1 cellular context compared by ENCODE assay signal in the genomic region with DNA sequence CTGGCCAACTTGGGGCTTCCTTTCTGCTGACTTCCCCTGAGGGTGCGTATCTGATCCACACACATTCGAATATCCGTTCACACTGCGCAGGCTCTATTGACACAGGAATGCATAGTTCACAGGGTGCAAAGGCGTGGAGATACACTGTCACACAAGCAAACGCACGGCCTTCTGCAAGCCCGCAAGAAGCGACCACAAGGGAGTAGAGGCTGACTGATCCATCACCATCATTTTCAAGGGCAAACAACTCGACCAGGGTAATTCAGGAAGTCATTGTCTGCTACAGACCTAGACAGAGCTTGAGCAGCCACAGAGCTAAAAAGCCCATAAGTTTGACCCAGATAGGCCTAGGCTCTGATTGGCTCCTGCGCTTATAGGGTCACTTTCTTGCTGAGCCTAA.
TF ChIP-seq lines count a peak whose summit lies in the region.

No MANE protein-coding gene starts in this region.

TF ChIP-seq in H1, 55 proteins besides CTCF, POLR2A, EP300 and RAD21 (continued from another document):
- TF ChIP-seq, protein P1, sequence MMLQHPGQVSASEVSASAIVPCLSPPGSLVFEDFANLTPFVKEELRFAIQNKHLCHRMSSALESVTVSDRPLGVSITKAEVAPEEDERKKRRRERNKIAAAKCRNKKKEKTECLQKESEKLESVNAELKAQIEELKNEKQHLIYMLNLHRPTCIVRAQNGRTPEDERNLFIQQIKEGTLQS (IDR thresholded peaks at IDR 0.05; ENCODE audit: insufficient read depth, low read depth, low read length), result no peak
- no peak for TF ChIP-seq RFX5 (IDR thresholded peaks at IDR 0.05; ENCODE audit: borderline replicate concordance, low read depth, low read length)
- no peak for TF ChIP-seq SIX5 (IDR thresholded peaks at IDR 0.05; ENCODE audit: low read depth, low read length)
- no peak for TF ChIP-seq MAFK (IDR thresholded peaks at IDR 0.05; ENCODE audit: low read depth, low read length)
- TF ChIP-seq TEAD4 (IDR thresholded peaks at IDR 0.05; ENCODE audit: low read depth, low read length), result no peak
- no peak for TF ChIP-seq E2F6 (IDR thresholded peaks at IDR 0.05)
- TF ChIP-seq KDM4A (IDR thresholded peaks at IDR 0.05; ENCODE audit: low read depth, low read length, severe bottlenecking), result no peak
- no peak for TF ChIP-seq TCF12 (IDR thresholded peaks at IDR 0.05; ENCODE audit: low read depth, low read length)
- TF ChIP-seq BRCA1 (IDR thresholded peaks at IDR 0.05; ENCODE audit: low read depth, low read length), result no peak
- TF ChIP-seq HDAC6 (IDR thresholded peaks at IDR 0.05; ENCODE audit: low read depth, low read length), result no peak
- no peak for TF ChIP-seq BCL11A (IDR thresholded peaks at IDR 0.05; ENCODE audit: low read depth in 2 of 2, low read length in 2 of 2)
- no peak for TF ChIP-seq FOSL1 (IDR thresholded peaks at IDR 0.05; ENCODE audit: insufficient read depth, low read depth, low read length)
- no peak for TF ChIP-seq SAP30 (IDR thresholded peaks at IDR 0.05; ENCODE audit: insufficient read depth, insufficient replicate concordance, low read length)
- no peak for TF ChIP-seq JUND (IDR thresholded peaks at IDR 0.05; ENCODE audit: low read length)
- TF ChIP-seq CHD1 (IDR thresholded peaks at IDR 0.05; ENCODE audit: low read depth, low read length), result no peak
- TF ChIP-seq SP2 (IDR thresholded peaks at IDR 0.05; ENCODE audit: low read length), result no peak
- TF ChIP-seq CHD7 (IDR thresholded peaks at IDR 0.05; ENCODE audit: insufficient replicate concordance, low read length), result no peak
